8 cellular contexts compared by ENCODE assay signal in the genomic region with DNA sequence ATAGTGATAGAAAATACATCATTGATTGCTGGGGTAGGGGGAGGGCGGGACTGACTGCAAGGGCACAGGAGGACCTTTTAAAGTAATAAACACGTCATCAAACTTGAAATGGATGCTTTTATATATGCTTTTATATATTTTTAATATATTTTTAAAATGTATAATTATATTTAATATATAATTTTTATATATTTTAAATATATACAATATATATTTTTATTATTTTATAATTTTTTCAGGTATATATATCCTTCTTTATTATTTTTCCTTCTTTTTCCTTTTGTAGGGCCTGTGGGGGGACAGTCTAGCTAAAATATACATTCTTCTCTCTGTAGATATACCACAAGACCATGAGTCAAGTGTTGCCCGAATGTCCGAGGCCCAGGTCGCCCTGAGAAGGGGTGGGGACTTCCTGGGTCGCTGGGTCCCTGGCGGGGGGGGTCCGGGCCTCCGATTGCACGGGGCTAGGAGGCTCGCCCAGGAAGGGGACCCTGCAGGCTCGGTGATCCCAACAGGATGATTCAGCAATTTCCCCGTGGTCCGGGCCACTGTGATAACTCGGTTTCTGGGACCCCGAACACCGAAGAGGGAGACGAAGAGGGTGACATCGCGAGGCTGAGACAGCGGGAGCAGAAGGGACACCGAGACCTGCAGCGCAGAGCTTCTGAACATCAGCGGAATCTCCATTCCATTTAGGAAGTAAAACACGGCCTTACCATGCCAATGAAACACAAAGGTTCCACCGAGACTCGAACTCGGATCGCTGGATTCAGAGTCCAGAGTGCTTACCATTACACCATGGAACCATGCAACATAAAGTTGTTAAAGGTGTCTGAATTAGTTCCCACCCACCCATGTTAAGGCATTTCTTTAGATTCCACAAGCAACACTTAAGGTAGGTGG.
A peak's percentile ranks its signal among the peaks of the same experiment; 100 is the strongest.
DNase-seq lines count a peak whose midpoint lies in the region; ATAC-seq, FAIRE-seq and TF ChIP-seq lines count a peak whose summit lies in the region.

No MANE protein-coding gene starts in this region.

- no peaks in the 10 kb centered on the region for H3K36me3 Mint-ChIP-seq in activated naive CD8-positive, alpha-beta T cell treated with anti-CD3 and anti-CD28 coated beads, Interleukin-2, amount 50 U/mL, for 24 hours (ENCODE audit: low read depth)

- no peaks in the 10 kb centered on the region for H3K36me3 ChIP-seq in ACC112 (ENCODE audit: insufficient read depth, low read length)
- no peaks in the 10 kb centered on the region for H3K36me3 ChIP-seq in keratinocyte (ENCODE audit: control insufficient read depth in 2 of 2, extremely low read depth in 1 of 2, insufficient read depth in 2 of 2, low read length in 2 of 2)
- H3K36me3 ChIP-seq in esophagus muscularis mucosa, result no peaks in the 10 kb centered on the region

- no peaks in the 10 kb centered on the region for H4K20me1 ChIP-seq in keratinocyte (ENCODE audit: control insufficient read depth, extremely low read depth, insufficient read depth, low read length)

- peak overlapping the region; percentile 86 for H3K4me2 ChIP-seq in keratinocyte (ENCODE audit: control insufficient read depth, extremely low read depth, insufficient read depth, low read depth, low read length)

- H3K27ac ChIP-seq in ACC112 (ENCODE audit: low read depth, low read length), result peak overlapping the region; percentile 57
- peak overlapping the region; percentile 95 for H3K27ac ChIP-seq in keratinocyte (ENCODE audit: control insufficient read depth, insufficient read depth, low read length)
- H3K27ac ChIP-seq in esophagus muscularis mucosa (replicated peaks in 1 of 4), result peak overlapping the region in 1 of 4 donors; percentile 64

- no peak overlapping the region for H2AFZ ChIP-seq in ACC112 (ENCODE audit: low read length, unreplicated experiment)
- peak overlapping the region; percentile 70 for H2AFZ ChIP-seq in keratinocyte (ENCODE audit: control insufficient read depth, low read length)

- peak overlapping the region; percentile 73 for H3K4me3 ChIP-seq in ACC112 (ENCODE audit: low read depth, low read length)
- H3K4me3 ChIP-seq in keratinocyte (ENCODE audit: control insufficient read depth in 2 of 3, extremely low read depth in 1 of 3, insufficient read depth in 2 of 3, low read depth in 1 of 3, low read length in 3 of 3), result peak overlapping the region; percentile 40 to 68 (median 60)
- H3K4me3 ChIP-seq in esophagus muscularis mucosa, result peak overlapping the region in 2 of 4 donors; percentile 54

- TF ChIP-seq EP300 in esophagus muscularis mucosa (IDR thresholded peaks at IDR 0.05), result no peak

- peak; percentile 42 for ATAC-seq in activated naive CD8-positive, alpha-beta T cell treated with anti-CD3 and anti-CD28 coated beads, Interleukin-2, amount 50 U/mL, for 24 hours
- ATAC-seq in GM21367 (IDR thresholded peaks at IDR 0.05; ENCODE audit: unreplicated experiment) (no peak), GM18517 (IDR thresholded peaks at IDR 0.05; ENCODE audit: unreplicated experiment) (no peak)

- intact Hi-C loops in esophagus muscularis mucosa (cut with DNase I), result no loop called here

- no peaks in the 10 kb centered on the region for H3K9me1 ChIP-seq in keratinocyte (ENCODE audit: control insufficient read depth, extremely low read depth, insufficient read depth, low read length)

- peaks cover 21% of the 10 kb centered on the region for H3K4me1 Mint-ChIP-seq in activated naive CD8-positive, alpha-beta T cell treated with anti-CD3 and anti-CD28 coated beads, Interleukin-2, amount 50 U/mL, for 24 hours

- peak overlapping the region; percentile 81 for H3K4me3 Mint-ChIP-seq in activated naive CD8-positive, alpha-beta T cell treated with anti-CD3 and anti-CD28 coated beads, Interleukin-2, amount 50 U/mL, for 24 hours

- peak; percentile 36 for FAIRE-seq in keratinocyte (lab: Jason Lieb, UNC)

- peaks cover 10% of the 10 kb centered on the region; the same call in 1 of the 2 replicates for H3K27me3 ChIP-seq in ACC112 (ENCODE audit: insufficient read depth, low read length)
- no peaks in the 10 kb centered on the region for H3K27me3 ChIP-seq in keratinocyte (ENCODE audit: control insufficient read depth, extremely low read depth, insufficient read depth, low read length)
- peaks cover 0 to 20% (median 4%) of the 10 kb centered on the region in 4 donors for H3K27me3 ChIP-seq in esophagus muscularis mucosa

- peaks cover 4% of the 10 kb centered on the region for H3K27me3 Mint-ChIP-seq in activated naive CD8-positive, alpha-beta T cell treated with anti-CD3 and anti-CD28 coated beads, Interleukin-2, amount 50 U/mL, for 24 hours

- H3K79me2 ChIP-seq in ACC112 (ENCODE audit: control insufficient read depth, insufficient read depth, low read length, unreplicated experiment) (no peaks in the 10 kb centered on the region), keratinocyte (ENCODE audit: control insufficient read depth, insufficient read depth, low read length) (no peaks in the 10 kb centered on the region)

- no peaks in the 10 kb centered on the region for H3K9me3 Mint-ChIP-seq in activated naive CD8-positive, alpha-beta T cell treated with anti-CD3 and anti-CD28 coated beads, Interleukin-2, amount 50 U/mL, for 24 hours

- dilution Hi-C loops in keratinocyte (cut with MboI; ENCODE audit: extremely low pct_ligation_motif_present, low sequenced_read_pairs), result no loop called here

- TF ChIP-seq CTCF in keratinocyte (optimal IDR thresholded peaks at IDR 0.05 in 1 of 3, IDR thresholded peaks at IDR 0.05 in 1 of 3, conservative IDR thresholded peaks at IDR 0.05 in 1 of 3; ENCODE audit: extremely low read depth in 1 of 3, insufficient read depth in 2 of 3, low read length in 3 of 3) (no peak), esophagus muscularis mucosa (IDR thresholded peaks at IDR 0.05) (no peak)

- DNase-seq in HT1080 (ENCODE audit: low read depth) (peak; percentile 99), keratinocyte (ENCODE audit: low read depth, low spot score) (peak; percentile 94), esophagus muscularis mucosa (ENCODE audit: extremely low spot score) (no peak), AML-193 (lab: John Stamatoyannopoulos, UW) (no peak)
- peak; percentile 28 for DNase-seq in activated naive CD8-positive, alpha-beta T cell treated with anti-CD3 and anti-CD28 coated beads, Interleukin-2, amount 50 U/mL, for 24 hours

- H3K4me1 ChIP-seq in ACC112 (ENCODE audit: control insufficient read depth, insufficient read depth, low read length, unreplicated experiment), result no peaks in the 10 kb centered on the region
- no peaks in the 10 kb centered on the region for H3K4me1 ChIP-seq in keratinocyte (ENCODE audit: control insufficient read depth, extremely low read depth, insufficient read depth, low read length)
- H3K4me1 ChIP-seq in esophagus muscularis mucosa, result peaks cover 0 to 16% (median 15%) of the 10 kb centered on the region in 4 donors

- peak overlapping the region; percentile 96 for H3K9ac ChIP-seq in keratinocyte (ENCODE audit: control insufficient read depth, extremely low read depth, insufficient read depth, low read length)

- 44% methylated on average over 10 of the region's 29 CpGs for WGBS in esophagus muscularis mucosa

- H3K27ac Mint-ChIP-seq in activated naive CD8-positive, alpha-beta T cell treated with anti-CD3 and anti-CD28 coated beads, Interleukin-2, amount 50 U/mL, for 24 hours, result no peak overlapping the region

- H3K9me3 ChIP-seq in keratinocyte (ENCODE audit: control insufficient read depth, low read depth, low read length) (no peaks in the 10 kb centered on the region), esophagus muscularis mucosa (no peaks in the 10 kb centered on the region)

- TF ChIP-seq POLR2A in esophagus muscularis mucosa (IDR thresholded peaks at IDR 0.05; ENCODE audit: low read depth), result no peak

Comparison
In these comparisons a context has a peak if more than half of its experiments do, and no peak if none do; other contexts are left out.
1. DNase-seq: peak in HT1080 (single experiment), activated naive CD8-positive, alpha-beta T cell treated with anti-CD3 and anti-CD28 coated beads, Interleukin-2, amount 50 U/mL, for 24 hours (single experiment) and keratinocyte (single experiment); none in esophagus muscularis mucosa (single experiment) and AML-193 (0 of 2).